In the genomic region with DNA sequence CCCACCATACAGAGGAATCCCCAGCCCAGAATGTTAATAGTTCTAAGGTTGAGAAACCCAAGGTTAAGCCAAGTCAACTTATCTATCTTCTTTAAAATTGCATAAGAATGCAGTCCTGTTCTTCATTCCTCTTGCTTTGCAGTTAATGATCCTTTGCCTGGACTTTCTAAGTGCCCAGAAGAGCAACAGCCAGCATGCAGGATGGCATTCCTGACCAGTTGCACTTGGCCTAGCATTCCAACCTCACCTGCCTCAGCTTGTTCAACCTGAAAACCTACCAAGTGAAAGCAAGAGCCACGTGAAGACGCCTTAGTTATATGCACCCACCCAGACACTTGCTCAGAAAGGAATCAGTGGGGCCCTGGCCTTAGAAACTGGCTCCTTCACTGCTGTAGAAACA, we compare ENCODE assay signal across 23 cellular contexts. TPM values are rescaled to one million over a fixed set of nuclear protein-coding genes. Genes with fewer than 3 reads are reported as not detected.
DNase-seq lines count a peak whose midpoint lies in the region; ATAC-seq, FAIRE-seq and TF ChIP-seq lines count a peak whose summit lies in the region.
"Had no signal": no experiment of that assay in that cellular context is flagged by ENCODE, and none has a peak within 500 bp of the region (broad histone marks: within the 10 kb centered on the region; RNA-seq: fewer than 3 reads in every experiment).

No MANE protein-coding gene starts in this region.

- H3K4me2 ChIP-seq in HepG2 (ENCODE audit: low read depth, low read length): no peak overlapping the region

- DNase-seq in HepG2 (ENCODE audit: low spot score) (no peak), left kidney (ENCODE audit: low read depth, low spot score) (peak; percentile 29), sigmoid colon (no peak), Peyer's patch (no peak), foreskin melanocyte (no peak), NCI-H1417 (lab: John Stamatoyannopoulos, UW) (no peak)
- DNase-seq: activated CD4-positive, alpha-beta T cell treated with anti-CD3 and anti-CD28 coated beads for 1 hour; activated CD8-positive, alpha-beta memory T cell treated with anti-CD3 and anti-CD28 coated beads for 24 hours; activated T-cell treated with anti-CD3 and anti-CD28 coated beads, Interleukin-2, amount 50 U/mL, for 72 hours; COR-L47; DND-41; effector memory CD4-positive, alpha-beta T cell; HCEC 1CT; naive B cell; NCI-H1105 treated with DMSO at 0.1 percent for 48 hours; NCI-H524 treated with DMSO at 0.1 percent for 48 hours; SHP77; stimulated activated CD4-positive, alpha-beta T cell treated with anti-CD3 and anti-CD28 coated beads, Interleukin-1b, Interleukin-23, amount 100 ng/mL, for 48 hours; SW 1271; tibial artery had no signal

- H3K27me3 ChIP-seq in liver (ENCODE audit: control insufficient read depth in 4 of 4, insufficient read depth in 4 of 4, low read length in 3 of 4) (no peaks in the 10 kb centered on the region), HepG2 (ENCODE audit: control insufficient read depth in 1 of 2, insufficient read depth in 2 of 2, low read length in 2 of 2) (no peaks in the 10 kb centered on the region), sigmoid colon (no peaks in the 10 kb centered on the region), Peyer's patch (no peaks in the 10 kb centered on the region)
- H3K27me3 ChIP-seq: tibial artery had no signal

- POLR2A ChIA-PET in HepG2 (lab: Yijun Ruan, JAX): no interaction called here

- TF ChIP-seq RAD21 in liver (IDR thresholded peaks at IDR 0.05) (no peak), HepG2 (CRISPR knock-in tag; IDR thresholded peaks at IDR 0.05) (no peak)

- TF ChIP-seq CTCF in liver (IDR thresholded peaks at IDR 0.05; ENCODE audit: low read depth, low read length, missing input control): no peak
- no peak for TF ChIP-seq CTCF in HepG2 (CRISPR knock-in tag; IDR thresholded peaks at IDR 0.05)
- TF ChIP-seq CTCF in sigmoid colon (IDR thresholded peaks at IDR 0.05): no peak
- no peak for TF ChIP-seq CTCF in Peyer's patch (IDR thresholded peaks at IDR 0.05)

- CTCF ChIA-PET in HepG2 (lab: Yijun Ruan, JAX; ENCODE audit: low intra/inter-chr PET ratio, low total read pairs): no interaction called here

- H3K9me3 ChIP-seq in liver (ENCODE audit: control insufficient read depth in 4 of 4, low read length in 3 of 4): no peaks in the 10 kb centered on the region
- no peaks in the 10 kb centered on the region for H3K9me3 ChIP-seq in HepG2 (ENCODE audit: low read length)
- H3K9me3 ChIP-seq in sigmoid colon: no peaks in the 10 kb centered on the region
- no peaks in the 10 kb centered on the region for H3K9me3 ChIP-seq in Peyer's patch
- H3K9me3 ChIP-seq: tibial artery had no signal

- no peaks in the 10 kb centered on the region for H4K20me1 ChIP-seq in HepG2 (ENCODE audit: insufficient read depth, low read length)

- intact Hi-C loops in HepG2 (cut with micrococcal nuclease; ENCODE audit: unreplicated experiment): no loop called here
- intact Hi-C loops in sigmoid colon (cut with DNase I): no loop called here

- in situ Hi-C loops in HepG2 (cut with HindIII; ENCODE audit: extremely low pct_ligation_motif_present, low pct_unique_long_range_greater_than_20kb): no loop called here

- no peak overlapping the region for H3K9ac ChIP-seq in liver (ENCODE audit: low read depth in 1 of 2, low read length in 2 of 2)
- no peak overlapping the region for H3K9ac ChIP-seq in HepG2 (ENCODE audit: insufficient read depth, low read depth, low read length)

- FAIRE-seq in HepG2 (lab: Jason Lieb, UNC): no peak

- no peak for ATAC-seq in HepG2
- no peak for ATAC-seq in HG02610 (IDR thresholded peaks at IDR 0.05; ENCODE audit: unreplicated experiment)
- ATAC-seq: activated T-cell treated with anti-CD3 and anti-CD28 coated beads, Interleukin-2, amount 50 U/mL, for 72 hours; stimulated activated memory B cell treated with anti-CD40 and anti-IgM and Interleukin-4, amounts not matched to agents 10 μg/mL and 1 μg/mL and 100 μg/mL, for 72 hours had no signal

- no peak overlapping the region for H2AFZ ChIP-seq in HepG2 (ENCODE audit: low read length)

- peaks cover 11 to 66% (median 47%) of the 10 kb centered on the region in 4 donors for H3K4me1 ChIP-seq in liver (ENCODE audit: control insufficient read depth in 4 of 4, insufficient read depth in 4 of 4, low read length in 3 of 4)
- peaks cover 21% of the 10 kb centered on the region for H3K4me1 ChIP-seq in HepG2 (ENCODE audit: insufficient read depth, low read length)
- peaks cover 0 to 53% (median 43%) of the 10 kb centered on the region in 4 donors for H3K4me1 ChIP-seq in sigmoid colon
- peaks cover 0 to 38% (median 3%) of the 10 kb centered on the region in 4 donors for H3K4me1 ChIP-seq in Peyer's patch

- 92% methylated on average over 2 of the region's 2 CpGs for WGBS in liver
- 63% methylated on average over 2 of the region's 2 CpGs for WGBS in HepG2 (ENCODE audit: low lambda C conversion rate)
- 68 to 83% methylated on average over 2 of the region's 2 CpGs for WGBS in sigmoid colon, 2 donors

- no peak for TF ChIP-seq POLR2A in HepG2 (IDR thresholded peaks at IDR 0.05; ENCODE audit: insufficient read depth in 1 of 2, low read depth in 2 of 2, low read length in 2 of 2)
- no peak for TF ChIP-seq POLR2A in sigmoid colon (IDR thresholded peaks at IDR 0.05)
- no peak for TF ChIP-seq POLR2A in Peyer's patch (IDR thresholded peaks at IDR 0.05)

- no peak overlapping the region for H3K4me3 ChIP-seq in liver (ENCODE audit: low read depth in 1 of 3, low read length in 3 of 3)
- no peak overlapping the region for H3K4me3 ChIP-seq in HepG2 (replicated peaks in 1 of 3; ENCODE audit: insufficient read depth in 1 of 3, low read depth in 2 of 3, low read length in 3 of 3)
- no peak overlapping the region for H3K4me3 ChIP-seq in sigmoid colon
- H3K4me3 ChIP-seq in Peyer's patch: no peak overlapping the region
- H3K4me3 ChIP-seq: tibial artery had no signal

- H3K27ac ChIP-seq in liver (ENCODE audit: low read depth in 1 of 2, low read length in 2 of 2) (peak overlapping the region; percentile 64 to 81), HepG2 (ENCODE audit: extremely low read length, insufficient read depth, low read length) (no peak overlapping the region), sigmoid colon (peak overlapping the region; percentile 53 to 83 (median 80)), Peyer's patch (no peak overlapping the region)

- BruUV-seq in HepG2 (replicated peaks; lab: Mats Ljungman, UMichigan): no TSS peak

- TF ChIP-seq EP300 in HepG2 (IDR thresholded peaks at IDR 0.05; ENCODE audit: low read depth in 2 of 2, low read length in 2 of 2) (no peak), HepG2 (CRISPR knock-in tag; IDR thresholded peaks at IDR 0.05; ENCODE audit: borderline replicate concordance) (no peak), sigmoid colon (IDR thresholded peaks at IDR 0.05) (no peak)

- H3K36me3 ChIP-seq in liver (ENCODE audit: control insufficient read depth in 4 of 4, insufficient read depth in 3 of 4, low read depth in 1 of 4, low read length in 3 of 4): peaks cover 0 to 7% (median 0%) of the 10 kb centered on the region in 4 donors
- no peaks in the 10 kb centered on the region for H3K36me3 ChIP-seq in HepG2 (replicated peaks in 1 of 2; ENCODE audit: control insufficient read depth in 1 of 2, insufficient read depth in 2 of 2, low read length in 2 of 2)
- no peaks in the 10 kb centered on the region for H3K36me3 ChIP-seq in sigmoid colon
- no peaks in the 10 kb centered on the region for H3K36me3 ChIP-seq in Peyer's patch
- H3K36me3 ChIP-seq: tibial artery had no signal

- H3K79me2 ChIP-seq in HepG2 (ENCODE audit: insufficient read depth, low read length): no peaks in the 10 kb centered on the region

TF ChIP-seq in liver, 16 proteins besides CTCF, POLR2A, EP300 and RAD21:
- TF ChIP-seq JUND (IDR thresholded peaks at IDR 0.05) (no peak), TAF1 (conservative IDR thresholded peaks at IDR 0.05) (no peak)
TF ChIP-seq in liver: peak in this region for 0.

TF ChIP-seq in HepG2, 621 proteins besides CTCF, POLR2A, EP300 and RAD21 (continues in another document):
- no peak for TF ChIP-seq SIN3A (IDR thresholded peaks at IDR 0.05; ENCODE audit: borderline replicate concordance, low read depth, low read length)

RNA-seq across cellular contexts. Expression of gene EGFR, which starts 24.9 kb away (rescaled TPM):
- total RNA-seq in liver (10 to 100 TPM; 31.8 to 37.0 TPM), HepG2 (2016; rRNA removed; fragmentation: Illumina TruSeq; extraction: Trizol) (7.0 TPM in 2 replicates), sigmoid colon (10 to 100 TPM; 35.6 to 61.5 (median 40.8) TPM), Peyer's patch (10 to 100 TPM; 45.5 to 61.1 (median 56.9) TPM)
- polyA plus RNA-seq in liver (10 to 100 TPM; 22.6 to 23.6 TPM), HepG2 (2011; rRNA removed) (7.9 and 10.0 TPM in 2 replicates), sigmoid colon (10 to 100 TPM in 1 of 3 donors, 1 to 10 TPM in 2; 3.6 to 10.7 (median 5.5) TPM)
- total RNA-seq in HepG2 (2016; cell fraction: cytosol; rRNA removed; fragmentation: Illumina TruSeq; extraction: Trizol; ENCODE audit: low read depth): 1.3 and 1.9 TPM in 2 replicates
- 5.7 and 7.1 TPM in 2 replicates for total RNA-seq in HepG2 (2016; cell fraction: insoluble cytoplasmic fraction; rRNA removed; fragmentation: Illumina TruSeq; extraction: Trizol)
- total RNA-seq in HepG2 (2016; cell fraction: membrane; rRNA removed; fragmentation: Illumina TruSeq; extraction: Trizol): 3.8 and 3.9 TPM in 2 replicates
- 18.3 and 21.6 TPM in 2 replicates for total RNA-seq in HepG2 (2016; cell fraction: nucleus; rRNA removed; fragmentation: Illumina TruSeq; extraction: Trizol)
- 5.7 and 6.5 TPM in 2 replicates for polyA plus RNA-seq in HepG2 (2011; cell fraction: cytosol; rRNA removed)
- 15.6 and 16.1 TPM in 2 replicates for polyA plus RNA-seq in HepG2 (2011; cell fraction: nucleus; rRNA removed)
- polyA plus RNA-seq in HepG2 (2012): 12.3 and 19.1 TPM in 2 replicates
- polyA plus RNA-seq in HepG2 (2016; cell fraction: cytosol; fragmentation: Illumina TruSeq; extraction: Trizol; ENCODE audit: low read depth): 0.76 and 0.86 TPM in 2 replicates
- 4.0 and 4.9 TPM in 2 replicates for polyA plus RNA-seq in HepG2 (2016; cell fraction: insoluble cytoplasmic fraction; fragmentation: Illumina TruSeq; extraction: Trizol; ENCODE audit: low read depth)
- polyA plus RNA-seq in HepG2 (2016; cell fraction: membrane; fragmentation: Illumina TruSeq; extraction: Trizol; ENCODE audit: low read depth): 1.4 and 1.9 TPM in 2 replicates
- polyA plus RNA-seq in HepG2 (2016; cell fraction: nucleus; fragmentation: Illumina TruSeq; extraction: Trizol; ENCODE audit: insufficient read depth, low read depth): 17.3 and 18.5 TPM in 2 replicates
- polyA minus RNA-seq in HepG2 (2011; rRNA and poly(A)+ RNA removed; ENCODE audit: low replicate concordance): 21.0 and 51.4 TPM in 2 replicates
- polyA minus RNA-seq in HepG2 (2011; cell fraction: cytosol; rRNA and poly(A)+ RNA removed): 9.3 and 14.3 TPM in 2 replicates
- polyA minus RNA-seq in HepG2 (2011; cell fraction: nucleus; rRNA and poly(A)+ RNA removed): 25.0 and 26.9 TPM in 2 replicates

Comparison
In these comparisons a context has a peak if more than half of its experiments do, and no peak if none do; other contexts are left out.
1. H3K27ac ChIP-seq: peak in liver (2 of 2) and sigmoid colon (4 of 4); none in HepG2 (single experiment) and Peyer's patch (0 of 4).